17 cellular contexts compared by ENCODE assay signal in genomic region chrX:94216738-94217137, GRCh38.
DNase-seq lines count a peak whose midpoint lies in the region; ATAC-seq and TF ChIP-seq lines count a peak whose summit lies in the region.
"Had no signal": no experiment of that assay in that cellular context is flagged by ENCODE, and none has a peak within 500 bp of the region (broad histone marks: within the 10 kb centered on the region; RNA-seq: fewer than 3 reads in every experiment).

No MANE protein-coding gene starts in this region.

- no peaks in the 10 kb centered on the region for H3K4me1 ChIP-seq in mesendoderm (ENCODE audit: control insufficient read depth, low read depth, low read length)
- no peaks in the 10 kb centered on the region for H3K4me1 ChIP-seq in mammary epithelial cell (ENCODE audit: insufficient read depth, low read length)
- H3K4me1 ChIP-seq: BLaER1 had no signal

- no peak for TF ChIP-seq CTCF in mammary epithelial cell (conservative IDR thresholded peaks at IDR 0.05 in 1 of 2, IDR thresholded peaks at IDR 0.05 in 1 of 2; ENCODE audit: extremely low read depth in 1 of 2, insufficient read depth in 1 of 2, low read depth in 1 of 2, low read length in 2 of 2)

- H3K23ac ChIP-seq in mesendoderm (ENCODE audit: low read length) = no peak overlapping the region

- H4K5ac ChIP-seq in mesendoderm (ENCODE audit: low read length) = no peak overlapping the region

- no peak overlapping the region for H3K56ac ChIP-seq in mesendoderm (ENCODE audit: low read length)

- H4K20me1 ChIP-seq in mammary epithelial cell (ENCODE audit: insufficient read depth, low read length) = no peaks in the 10 kb centered on the region
- H4K20me1 ChIP-seq: BLaER1 had no signal

- ATAC-seq in GM21786 (IDR thresholded peaks at IDR 0.05; ENCODE audit: unreplicated experiment) = no peak
- ATAC-seq: HCT116 had no signal

- H3K79me2 ChIP-seq in mesendoderm (ENCODE audit: control insufficient read depth, insufficient read depth, low read length) (no peaks in the 10 kb centered on the region), mammary epithelial cell (ENCODE audit: insufficient read depth, low read length) (no peaks in the 10 kb centered on the region)

- no peak overlapping the region for H2AFZ ChIP-seq in mammary epithelial cell (ENCODE audit: low read depth, low read length)
- H2AFZ ChIP-seq: GM23248 had no signal

- H3K27me3 ChIP-seq in H7 (ENCODE audit: control insufficient read depth, insufficient read depth, low read length) = no peaks in the 10 kb centered on the region
- no peaks in the 10 kb centered on the region for H3K27me3 ChIP-seq in mesendoderm (ENCODE audit: insufficient read depth, low read length, poor library complexity)
- no peaks in the 10 kb centered on the region for H3K27me3 ChIP-seq in mammary epithelial cell (ENCODE audit: insufficient read depth, low read length)

- H3K4me2 ChIP-seq in mesendoderm (ENCODE audit: low read length) (no peak overlapping the region), mammary epithelial cell (ENCODE audit: insufficient read depth, low read depth, low read length) (no peak overlapping the region)
- H3K4me2 ChIP-seq: BLaER1 had no signal

- no peaks in the 10 kb centered on the region for H3K79me1 ChIP-seq in mesendoderm (ENCODE audit: low read length)

- BruUV-seq in mammary epithelial cell (replicated peaks; lab: Mats Ljungman, UMichigan) = no TSS peak

- H3K9ac ChIP-seq in mesendoderm (ENCODE audit: low read length) = no peak overlapping the region
- H3K9ac ChIP-seq in mammary epithelial cell (ENCODE audit: insufficient read depth, low read length) = no peak overlapping the region
- H3K9ac ChIP-seq: BLaER1, GM23248 had no signal

- no peak overlapping the region for H4K8ac ChIP-seq in mesendoderm (ENCODE audit: low read depth, low read length)

- H2AK5ac ChIP-seq in mesendoderm (ENCODE audit: low read length) = no peak overlapping the region

- no peak overlapping the region for H3K18ac ChIP-seq in mesendoderm (ENCODE audit: low read length)

- H2BK5ac ChIP-seq in mesendoderm (ENCODE audit: low read length) = no peak overlapping the region

- no peak overlapping the region for H3K4me3 ChIP-seq in H7 (ENCODE audit: insufficient read depth, low read depth, low read length)
- H3K4me3 ChIP-seq in mesendoderm (ENCODE audit: low read length) = no peak overlapping the region
- H3K4me3 ChIP-seq in mammary epithelial cell (replicated peaks in 1 of 3; ENCODE audit: insufficient read depth in 1 of 3, low read depth in 2 of 3, low read length in 3 of 3) = no peak overlapping the region
- H3K4me3 ChIP-seq: BLaER1, GM23248 had no signal

- WGBS in mesendoderm (ENCODE audit: extremely low coverage, insufficient coverage, low lambda C conversion rate) = no CpG with 5 or more reads among the region's 1 CpG
- 100% methylated on average over 1 of the region's 1 CpG for WGBS in mammary epithelial cell (ENCODE audit: low coverage, missing lambda C conversion rate)

- no peak overlapping the region for H2BK120ac ChIP-seq in mesendoderm (ENCODE audit: low read depth, low read length)

- H3K27ac ChIP-seq in mesendoderm (ENCODE audit: low read depth, low read length) (no peak overlapping the region), mammary epithelial cell (ENCODE audit: insufficient read depth, low read depth, low read length) (no peak overlapping the region)
- H3K27ac ChIP-seq: BLaER1, GM23248 had no signal

- DNase-seq in H7 = peak; percentile 15
- DNase-seq in NCI-H69 (lab: John Stamatoyannopoulos, UW) = peak; percentile 61
- DNase-seq in iPS DF 4.7 (ENCODE audit: extremely low read depth, low spot score) = peak; percentile 5
- DNase-seq in mesendoderm = peak; percentile 17
- no peak for DNase-seq in activated effector memory CD4-positive, alpha-beta T cell treated with anti-CD3 and anti-CD28 coated beads, Interleukin-2, amount 50 U/mL, for 16 hours
- DNase-seq in mammary epithelial cell = no peak
- DNase-seq: 8988T; AML-193; Calu3; CD8-positive, alpha-beta memory T cell; DMS 273 treated with DMSO at 0.1 percent for 48 hours; GM23248; IMR-90; KBM-7 had no signal

- intact Hi-C loops in mammary epithelial cell (cut with micrococcal nuclease) = loop anchor here (10.0 kb wide), 1 partner anchor 342 kb away; no protein-coding TSS in a partner anchor

- CTCF ChIA-PET in mammary epithelial cell (lab: Charles Lee; ENCODE audit: low non-redundant PET) = no interaction called here

- in situ Hi-C loops in mammary epithelial cell (cut with MboI; ENCODE audit: low sequenced_read_pairs in 2 of 2) = no loop called here

- H3K9me3 ChIP-seq in mammary epithelial cell (replicated peaks; ENCODE audit: insufficient read depth, low read length) = no peaks in the 10 kb centered on the region
- H3K9me3 ChIP-seq: BLaER1 had no signal

- H3K36me3 ChIP-seq in H7 (replicated peaks; ENCODE audit: control insufficient read depth, insufficient read depth, low read length) (no peaks in the 10 kb centered on the region), mesendoderm (ENCODE audit: control insufficient read depth, insufficient read depth, low read length) (no peaks in the 10 kb centered on the region), mammary epithelial cell (ENCODE audit: insufficient read depth, low read length) (no peaks in the 10 kb centered on the region)
- H3K36me3 ChIP-seq: BLaER1 had no signal

- no peak overlapping the region for H3K4ac ChIP-seq in mesendoderm (ENCODE audit: low read depth, low read length)

- dilution Hi-C loops in mammary epithelial cell (cut with HindIII; ENCODE audit: low sequenced_read_pairs) = no loop called here

- H2BK15ac ChIP-seq in mesendoderm (replicated peaks; ENCODE audit: low read depth) = no peak overlapping the region

Comparison
In these comparisons a context has a peak if more than half of its experiments do, and no peak if none do; other contexts are left out.
1. DNase-seq: peak in H7 (single experiment), NCI-H69 (single experiment), iPS DF 4.7 (single experiment) and mesendoderm (single experiment); none in activated effector memory CD4-positive, alpha-beta T cell treated with anti-CD3 and anti-CD28 coated beads, Interleukin-2, amount 50 U/mL, for 16 hours (single experiment) and mammary epithelial cell (single experiment).